Comparison of ENCODE assay signal across 17 cellular contexts in genomic region chr20:8116067-8116811, GRCh38. TPM values are rescaled to one million over a fixed set of nuclear protein-coding genes. Genes with fewer than 3 reads are reported as not detected.
A peak's percentile ranks its signal among the peaks of the same experiment; 100 is the strongest.
DNase-seq lines count a peak whose midpoint lies in the region; ATAC-seq, FAIRE-seq and TF ChIP-seq lines count a peak whose summit lies in the region.
"Had no signal": no experiment of that assay in that cellular context is flagged by ENCODE, and none has a peak within 500 bp of the region (broad histone marks: within the 10 kb centered on the region; RNA-seq: fewer than 3 reads in every experiment).

No MANE protein-coding gene starts in this region.

- peak overlapping the region; percentile 62; the same call in 1 of the 2 replicates for H3K4ac ChIP-seq in IMR-90 (ENCODE audit: low read depth, low read length)

- H2AFZ ChIP-seq in IMR-90 (replicated peaks; ENCODE audit: low read length, poor library complexity), result peak overlapping the region; percentile 4

- H4K8ac ChIP-seq in IMR-90 (ENCODE audit: low read depth in 2 of 2, low read length in 2 of 2), result peak overlapping the region; percentile 16 to 51; a peak in 3 of 4 replicates

- H3K4me3 Mint-ChIP-seq in T-cell (no peak overlapping the region), mesothelial cell of epicardium (no peak overlapping the region)
- H3K4me3 Mint-ChIP-seq: activated T-helper 17 cell treated with anti-CD3 and anti-CD28 coated beads, Interleukin-2, amount 50 U/mL, for 72 hours; effector memory CD8-positive, alpha-beta T cell; natural killer cell treated with Interleukin-12 subunit alpha and Interleukin-12 subunit beta and Interleukin-15 and Interleukin-18, amount 100 ng/mL, for 72 hours had no signal

- peak overlapping the region; percentile 73 for H3K14ac ChIP-seq in IMR-90 (replicated peaks; ENCODE audit: low read depth, low read length)

- no peaks in the 10 kb centered on the region for H3K27me3 ChIP-seq in IMR-90 (ENCODE audit: control insufficient read depth, insufficient read depth, low read length)

- ATAC-seq in IMR-90 (ENCODE audit: low read depth) (peak; percentile 96), T-cell (replicated peaks in 1 of 4) (no peak)
- ATAC-seq: activated T-helper 17 cell treated with anti-CD3 and anti-CD28 coated beads, Interleukin-2, amount 50 U/mL, for 72 hours; effector memory CD8-positive, alpha-beta T cell; HCT116; natural killer cell treated with Interleukin-12 subunit alpha and Interleukin-12 subunit beta and Interleukin-15 and Interleukin-18, amount 100 ng/mL, for 72 hours had no signal

- H3K4me1 Mint-ChIP-seq in T-cell (no peaks in the 10 kb centered on the region), mesothelial cell of epicardium (peaks cover 20% of the 10 kb centered on the region)
- H3K4me1 Mint-ChIP-seq: activated T-helper 17 cell treated with anti-CD3 and anti-CD28 coated beads, Interleukin-2, amount 50 U/mL, for 72 hours had no signal

- H2BK20ac ChIP-seq in IMR-90 (ENCODE audit: low read depth, low read length), result peak overlapping the region; percentile 76; the same call in 1 of the 2 replicates

- H3K4me2 ChIP-seq in IMR-90 (ENCODE audit: low read depth, low read length), result no peak overlapping the region

- H3K36me3 ChIP-seq in IMR-90 (ENCODE audit: control insufficient read depth, insufficient read depth, low read length), result no peaks in the 10 kb centered on the region

- H3K36me3 Mint-ChIP-seq in T-cell (no peaks in the 10 kb centered on the region), mesothelial cell of epicardium (no peaks in the 10 kb centered on the region)
- H3K36me3 Mint-ChIP-seq: natural killer cell treated with Interleukin-12 subunit alpha and Interleukin-12 subunit beta and Interleukin-15 and Interleukin-18, amount 100 ng/mL, for 72 hours had no signal

- BruUV-seq in IMR-90 (replicated peaks; lab: Mats Ljungman, UMichigan), result no TSS peak

- H3K23ac ChIP-seq in IMR-90 (ENCODE audit: low read depth, low read length), result peak overlapping the region; percentile 53; the same call in 1 of the 2 replicates

- no CpG with 5 or more reads among the region's 5 CpGs for WGBS in IMR-90 (ENCODE audit: extremely low coverage in 2 of 2, insufficient read length in 1 of 2), 2 experiments

- H3K9ac ChIP-seq in IMR-90 (ENCODE audit: low read depth, low read length), result no peak overlapping the region

- CTCF ChIA-PET in IMR-90 (lab: Yijun Ruan, JAX), result no interaction called here
- CTCF ChIA-PET in T-cell (lab: Charles Lee), result no interaction called here

- no peak overlapping the region for H2AK9ac ChIP-seq in IMR-90 (replicated peaks; ENCODE audit: low read depth, low read length, poor library complexity)

- H4K5ac ChIP-seq in IMR-90 (ENCODE audit: low read depth, low read length), result no peak overlapping the region

- H3K27me3 Mint-ChIP-seq in T-cell, result peaks cover 4% of the 10 kb centered on the region in 2 donors
- no peaks in the 10 kb centered on the region for H3K27me3 Mint-ChIP-seq in mesothelial cell of epicardium (ENCODE audit: low read depth)

- intact Hi-C loops in IMR-90 (cut with micrococcal nuclease), result no loop called here

- H3K4me1 ChIP-seq in IMR-90 (ENCODE audit: control insufficient read depth, insufficient read depth, low read length), result peaks cover 14% of the 10 kb centered on the region; the same call in 1 of the 2 replicates

- H3K27ac ChIP-seq in IMR-90 (ENCODE audit: insufficient read depth, low read length), result peak overlapping the region; percentile 31; the same call in 1 of the 2 replicates

- no peak overlapping the region; the same call in 1 of the 2 replicates for H3K56ac ChIP-seq in IMR-90 (ENCODE audit: extremely low read depth, insufficient read depth, low read length)

- TF ChIP-seq POLR2A in IMR-90 (IDR thresholded peaks at IDR 0.05; ENCODE audit: low read depth, low read length) (no peak), GM12892 (IDR thresholded peaks at IDR 0.05; ENCODE audit: low read depth, low read length) (no peak)

- no peak for FAIRE-seq in GM12892 (lab: Jason Lieb, UNC)
- FAIRE-seq: small intestine had no signal

- H3K9me1 ChIP-seq in IMR-90 (ENCODE audit: insufficient read depth, low read length), result peaks cover 8% of the 10 kb centered on the region

- no peaks in the 10 kb centered on the region for H3K9me3 ChIP-seq in IMR-90 (ENCODE audit: control insufficient read depth, insufficient read depth, low read length)

- DNase-seq in AG08395 (ENCODE audit: low spot score), result peak; percentile 64
- DNase-seq in IMR-90, result peak; percentile 91
- peak; percentile 15 for DNase-seq in epithelial cell of esophagus (ENCODE audit: low read depth)
- DNase-seq in medulla oblongata (ENCODE audit: extremely low spot score), result peak; percentile 40
- DNase-seq in T-cell, result no peak
- DNase-seq in mesothelial cell of epicardium (ENCODE audit: low spot score in 2 of 2, unreplicated experiment in 2 of 2), result no peak
- no peak for DNase-seq in NCI-H1436 treated with DMSO at 0.1 percent for 48 hours (lab: John Stamatoyannopoulos, UW)
- DNase-seq in GM12892 (ENCODE audit: insufficient read length), result no peak
- DNase-seq: activated CD4-positive, alpha-beta T cell treated with anti-CD3 and anti-CD28 coated beads, Interleukin-2, amount 50 U/mL, for 4 hours; effector memory CD8-positive, alpha-beta T cell; NCI-H2081 treated with DMSO at 0.1 percent for 48 hours; SHP77; small intestine; T1000 had no signal

- peak overlapping the region; percentile 27; the same call in 1 of the 2 replicates for H4K91ac ChIP-seq in IMR-90 (ENCODE audit: insufficient read depth, low read depth, low read length)

- peak overlapping the region; percentile 76 for H2AK5ac ChIP-seq in IMR-90 (ENCODE audit: low read depth, low read length)

- H2BK15ac ChIP-seq in IMR-90 (ENCODE audit: low read depth, low read length), result peak overlapping the region; percentile 51

- in situ Hi-C loops in IMR-90 (cut with MboI; ENCODE audit: low sequenced_read_pairs), result no loop called here

- H3K4me3 ChIP-seq in IMR-90 (ENCODE audit: insufficient read depth, low read depth, low read length), result no peak overlapping the region
- no peak overlapping the region for H3K4me3 ChIP-seq in epithelial cell of esophagus (ENCODE audit: low read length)

- H3K79me1 ChIP-seq in IMR-90 (ENCODE audit: low read depth in 1 of 2, low read length in 2 of 2), result no peaks in the 10 kb centered on the region

- no peaks in the 10 kb centered on the region for H3K9me3 Mint-ChIP-seq in T-cell
- H3K9me3 Mint-ChIP-seq in mesothelial cell of epicardium, result no peaks in the 10 kb centered on the region
- H3K9me3 Mint-ChIP-seq: activated T-helper 17 cell treated with anti-CD3 and anti-CD28 coated beads, Interleukin-2, amount 50 U/mL, for 72 hours; effector memory CD8-positive, alpha-beta T cell; natural killer cell treated with Interleukin-12 subunit alpha and Interleukin-12 subunit beta and Interleukin-15 and Interleukin-18, amount 100 ng/mL, for 72 hours had no signal

- POLR2A ChIA-PET in IMR-90 (lab: Charles Lee; ENCODE audit: unreplicated experiment), result no interaction called here
- POLR2A ChIA-PET in T-cell (lab: Charles Lee), result no interaction called here

- no peak for TF ChIP-seq RAD21 in IMR-90 (IDR thresholded peaks at IDR 0.05; ENCODE audit: low read length)

- peak overlapping the region; percentile 73 for H2BK120ac ChIP-seq in IMR-90 (ENCODE audit: low read depth, low read length)

- H3K18ac ChIP-seq in IMR-90 (ENCODE audit: low read depth, low read length), result peak overlapping the region; percentile 27

- dilution Hi-C loops in IMR-90 (cut with HindIII; ENCODE audit: low sequenced_read_pairs, unreplicated experiment), result no loop called here

- H2BK5ac ChIP-seq in IMR-90 (ENCODE audit: low read depth, low read length, poor library complexity, severe bottlenecking), result peak overlapping the region; percentile 28

- no peak for TF ChIP-seq CTCF in IMR-90 (conservative IDR thresholded peaks at IDR 0.05; ENCODE audit: low read depth, low read length)
- no peak for TF ChIP-seq CTCF in epithelial cell of esophagus (IDR thresholded peaks at IDR 0.05; ENCODE audit: insufficient read depth, low read depth, low read length, missing control alignments)
- no peak for TF ChIP-seq CTCF in mesothelial cell of epicardium (IDR thresholded peaks at IDR 0.05; ENCODE audit: unreplicated experiment)

- H4K20me1 ChIP-seq in IMR-90 (ENCODE audit: insufficient read depth, low read length), result no peaks in the 10 kb centered on the region

- H3K27ac Mint-ChIP-seq in T-cell (no peak overlapping the region), mesothelial cell of epicardium (no peak overlapping the region)
- H3K27ac Mint-ChIP-seq: activated T-helper 17 cell treated with anti-CD3 and anti-CD28 coated beads, Interleukin-2, amount 50 U/mL, for 72 hours; effector memory CD8-positive, alpha-beta T cell; natural killer cell treated with Interleukin-12 subunit alpha and Interleukin-12 subunit beta and Interleukin-15 and Interleukin-18, amount 100 ng/mL, for 72 hours had no signal

TF ChIP-seq in IMR-90, 13 proteins besides CTCF, POLR2A, EP300 and RAD21:
- no peak for TF ChIP-seq MAFK (IDR thresholded peaks at IDR 0.05; ENCODE audit: low read depth, low read length)
- peak; percentile 41; the same call in 1 of the 2 replicates for TF ChIP-seq CEBPB (IDR thresholded peaks at IDR 0.05; ENCODE audit: low read depth, low read length)

RNA-seq across cellular contexts. Expression of gene PLCB1, which starts 15.8 kb away (rescaled TPM):
- 16.1 and 17.5 TPM in 2 replicates for total RNA-seq in IMR-90 (2012; rRNA removed)
- 4.4 and 5.6 TPM in 2 replicates for polyA plus RNA-seq in IMR-90 (2012; rRNA removed)
- 2.1 and 2.3 TPM in 2 replicates for polyA plus RNA-seq in IMR-90 (2012; cell fraction: cytosol; rRNA removed)
- 1.3 and 5.0 TPM in 2 replicates for polyA plus RNA-seq in IMR-90 (2012; cell fraction: nucleus; rRNA removed; ENCODE audit: low replicate concordance)
- total RNA-seq in T-cell, result 10 to 100 TPM in 2 of 5 donors, 1 to 10 TPM in 3; 3.3 to 15.1 (median 7.4) TPM
- total RNA-seq in mesothelial cell of epicardium, result 35.4 to 41.5 TPM (median 35.4 TPM) in 3 replicates
- polyA plus RNA-seq in GM12892 (2012; ENCODE audit: missing spikeins), result 0.72 TPM

Comparison
In these comparisons a context has a peak if more than half of its experiments do, and no peak if none do; other contexts are left out.
1. DNase-seq: peak in AG08395 (single experiment), IMR-90 (single experiment), epithelial cell of esophagus (single experiment) and medulla oblongata (single experiment); none in T-cell (0 of 34), mesothelial cell of epicardium (0 of 2), NCI-H1436 treated with DMSO at 0.1 percent for 48 hours (single experiment) and GM12892 (single experiment).